Comparison of ENCODE assay signal across 18 cellular contexts in the genomic region with DNA sequence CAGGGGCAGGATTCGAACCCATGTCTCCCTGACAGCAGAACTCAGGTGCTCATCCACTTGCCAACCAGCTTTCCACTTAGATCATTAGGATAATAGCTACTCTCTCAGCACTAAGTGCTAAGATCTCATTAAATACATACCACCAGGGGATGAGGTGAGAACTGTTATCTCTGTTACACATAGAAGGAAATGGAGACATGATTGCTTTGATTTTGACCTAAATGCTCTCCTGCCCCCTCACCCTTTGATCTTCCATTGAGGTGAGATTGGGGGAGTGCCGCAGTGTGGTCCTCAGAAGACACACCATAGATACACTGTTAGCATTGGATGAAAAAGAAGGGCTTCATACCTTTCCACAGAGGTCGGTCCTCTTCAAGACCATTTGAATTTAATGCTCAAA. TPM values are rescaled to one million over a fixed set of nuclear protein-coding genes. Genes with fewer than 3 reads are reported as not detected.
DNase-seq lines count a peak whose midpoint lies in the region; ATAC-seq and TF ChIP-seq lines count a peak whose summit lies in the region.
"Had no signal": no experiment of that assay in that cellular context is flagged by ENCODE, and none has a peak within 500 bp of the region (broad histone marks: within the 10 kb centered on the region; RNA-seq: fewer than 3 reads in every experiment).

No MANE protein-coding gene starts in this region.

- no peak for TF ChIP-seq POLR2A in uterus (IDR thresholded peaks at IDR 0.05)

- TF ChIP-seq CTCF in CD14-positive monocyte (IDR thresholded peaks at IDR 0.05), result no peak
- no peak for TF ChIP-seq CTCF in brain (conservative IDR thresholded peaks at IDR 0.05)
- TF ChIP-seq CTCF in uterus (IDR thresholded peaks at IDR 0.05), result no peak

- CTCF ChIA-PET in CD8-positive, alpha-beta memory T cell (lab: Charles Lee), result interaction anchor here (1.1 to 2.0 kb wide), 2 partner anchors 10 to 124 kb away, joined by 3 to 7 read pairs; no protein-coding TSS in a partner anchor

- H3K9me3 Mint-ChIP-seq in CD14-positive monocyte (no peaks in the 10 kb centered on the region), brain (no peaks in the 10 kb centered on the region)
- no peaks in the 10 kb centered on the region for H3K9me3 Mint-ChIP-seq in CD8-positive, alpha-beta memory T cell
- no peaks in the 10 kb centered on the region for H3K9me3 Mint-ChIP-seq in naive thymus-derived CD8-positive, alpha-beta T cell
- H3K9me3 Mint-ChIP-seq in stimulated activated naive B cell treated with anti-CD40 and anti-IgM and Interleukin-4, amounts not matched to agents 10 μg/mL and 1 μg/mL and 100 μg/mL, for 72 hours, result no peaks in the 10 kb centered on the region
- H3K9me3 Mint-ChIP-seq: activated CD4-positive, alpha-beta memory T cell treated with anti-CD3 and anti-CD28 coated beads, Interleukin-2, amount 10 ng/mL, durations not matched to agents 7 days and 5 days; H9 had no signal

- H3K36me3 Mint-ChIP-seq in CD14-positive monocyte (peaks cover 23 to 31% of the 10 kb centered on the region in 2 donors), brain (peaks cover 5% of the 10 kb centered on the region)
- peaks cover 0 to 34% (median 0%) of the 10 kb centered on the region in 3 donors for H3K36me3 Mint-ChIP-seq in CD8-positive, alpha-beta memory T cell
- peaks cover 0 to 8% (median 0%) of the 10 kb centered on the region in 3 donors for H3K36me3 Mint-ChIP-seq in naive thymus-derived CD8-positive, alpha-beta T cell
- H3K36me3 Mint-ChIP-seq in stimulated activated naive B cell treated with anti-CD40 and anti-IgM and Interleukin-4, amounts not matched to agents 10 μg/mL and 1 μg/mL and 100 μg/mL, for 72 hours, result peaks cover 8 to 19% of the 10 kb centered on the region in 2 donors

- POLR2A ChIA-PET in CD8-positive, alpha-beta memory T cell (lab: Charles Lee), result no interaction called here
- POLR2A ChIA-PET in naive thymus-derived CD8-positive, alpha-beta T cell (lab: Charles Lee), result no interaction called here

- no peak overlapping the region for H3K27ac ChIP-seq in CD8-positive, alpha-beta memory T cell (ENCODE audit: low read depth, low read length)
- H3K27ac ChIP-seq in uterus, result no peak overlapping the region

- no peaks in the 10 kb centered on the region for H3K27me3 ChIP-seq in CD8-positive, alpha-beta memory T cell (ENCODE audit: insufficient read depth, low read length, poor library complexity, severe bottlenecking)
- H3K27me3 ChIP-seq in uterus, result no peaks in the 10 kb centered on the region
- H3K27me3 ChIP-seq: ascending aorta, gastrocnemius medialis, spleen had no signal

- H3K4me1 Mint-ChIP-seq in CD14-positive monocyte (peaks cover 47% of the 10 kb centered on the region), brain (peaks cover 78% of the 10 kb centered on the region)
- peaks cover 65 to 72% (median 71%) of the 10 kb centered on the region in 3 donors for H3K4me1 Mint-ChIP-seq in CD8-positive, alpha-beta memory T cell
- H3K4me1 Mint-ChIP-seq in naive thymus-derived CD8-positive, alpha-beta T cell, result peaks cover 23 to 51% (median 36%) of the 10 kb centered on the region in 4 donors
- H3K4me1 Mint-ChIP-seq in stimulated activated naive B cell treated with anti-CD40 and anti-IgM and Interleukin-4, amounts not matched to agents 10 μg/mL and 1 μg/mL and 100 μg/mL, for 72 hours, result peaks cover 20 to 40% of the 10 kb centered on the region in 2 donors

- H3K27me3 Mint-ChIP-seq in CD14-positive monocyte (ENCODE audit: low read depth in 3 of 3) (peaks cover 0 to 4% (median 0%) of the 10 kb centered on the region in 3 donors), brain (no peaks in the 10 kb centered on the region)
- H3K27me3 Mint-ChIP-seq in CD8-positive, alpha-beta memory T cell, result peaks cover 0 to 3% of the 10 kb centered on the region in 2 donors
- H3K27me3 Mint-ChIP-seq in naive thymus-derived CD8-positive, alpha-beta T cell, result no peaks in the 10 kb centered on the region
- no peaks in the 10 kb centered on the region for H3K27me3 Mint-ChIP-seq in stimulated activated naive B cell treated with anti-CD40 and anti-IgM and Interleukin-4, amounts not matched to agents 10 μg/mL and 1 μg/mL and 100 μg/mL, for 72 hours
- H3K27me3 Mint-ChIP-seq: activated CD4-positive, alpha-beta memory T cell treated with anti-CD3 and anti-CD28 coated beads, Interleukin-2, amount 10 ng/mL, durations not matched to agents 7 days and 5 days had no signal

- ATAC-seq in naive thymus-derived CD8-positive, alpha-beta T cell, result peak; percentile 33 to 72
- ATAC-seq in stimulated activated naive B cell treated with anti-CD40 and anti-IgM and Interleukin-4, amounts not matched to agents 10 μg/mL and 1 μg/mL and 100 μg/mL, for 72 hours (replicated peaks), result no peak
- ATAC-seq in HG03460 (IDR thresholded peaks at IDR 0.05; ENCODE audit: unreplicated experiment), result no peak
- ATAC-seq: gastrocnemius medialis, left ventricle myocardium superior had no signal

- intact Hi-C loops in CD14-positive monocyte (cut with micrococcal nuclease), result loop anchor here in 1 of 2 donors (10.0 kb wide), 1 partner anchor 116 kb away; a partner anchor contains a TSS
- intact Hi-C loops in uterus (cut with DNase I; ENCODE audit: low total_unique reads), result no loop called here

- H3K9me3 ChIP-seq in CD8-positive, alpha-beta memory T cell (ENCODE audit: low read length), result no peaks in the 10 kb centered on the region
- no peaks in the 10 kb centered on the region for H3K9me3 ChIP-seq in uterus
- H3K9me3 ChIP-seq: ascending aorta, gastrocnemius medialis, spleen had no signal

- H3K36me3 ChIP-seq in CD8-positive, alpha-beta memory T cell (ENCODE audit: insufficient read depth, low read length), result no peaks in the 10 kb centered on the region
- no peaks in the 10 kb centered on the region for H3K36me3 ChIP-seq in uterus
- H3K36me3 ChIP-seq: ascending aorta, gastrocnemius medialis had no signal

- H3K4me3 Mint-ChIP-seq in CD14-positive monocyte (peak overlapping the region in 1 of 2 donors; percentile 69), brain (no peak overlapping the region)
- peak overlapping the region in 5 of 7 donors; percentile 24 to 73 (median 70) for H3K4me3 Mint-ChIP-seq in CD8-positive, alpha-beta memory T cell
- peak overlapping the region in 4 of 10 donors; percentile 10 to 45 (median 10) for H3K4me3 Mint-ChIP-seq in naive thymus-derived CD8-positive, alpha-beta T cell
- H3K4me3 Mint-ChIP-seq in stimulated activated naive B cell treated with anti-CD40 and anti-IgM and Interleukin-4, amounts not matched to agents 10 μg/mL and 1 μg/mL and 100 μg/mL, for 72 hours, result no peak overlapping the region
- H3K4me3 Mint-ChIP-seq: activated CD4-positive, alpha-beta memory T cell treated with anti-CD3 and anti-CD28 coated beads, Interleukin-2, amount 10 ng/mL, durations not matched to agents 7 days and 5 days; H9 had no signal

- no peak for DNase-seq in CD14-positive monocyte (ENCODE audit: low spot score)
- DNase-seq in CD8-positive, alpha-beta memory T cell, result peak in 2 of 5 donors; percentile 4 to 53
- peak in 1 of 10 donors; percentile 15 for DNase-seq in naive thymus-derived CD8-positive, alpha-beta T cell
- DNase-seq in uterus, result no peak
- DNase-seq in stimulated activated naive B cell treated with anti-CD40 and anti-IgM and Interleukin-4, amounts not matched to agents 10 μg/mL and 1 μg/mL and 100 μg/mL, for 72 hours, result no peak
- DNase-seq in NCI-H187 (lab: John Stamatoyannopoulos, UW), result no peak
- DNase-seq: activated CD4-positive, alpha-beta memory T cell treated with anti-CD3 and anti-CD28 coated beads, Interleukin-2, amount 10 ng/mL, durations not matched to agents 7 days and 5 days; cortex of kidney; DND-41; gastrocnemius medialis; H9; left ventricle myocardium superior; NCI-H1436 treated with DMSO at 0.1 percent for 48 hours; spleen; trophoblast cell had no signal

- peaks cover 38% of the 10 kb centered on the region for H3K4me1 ChIP-seq in CD8-positive, alpha-beta memory T cell (ENCODE audit: insufficient read depth, low read length)
- peaks cover 15 to 31% of the 10 kb centered on the region in 2 donors for H3K4me1 ChIP-seq in uterus

- H3K27ac Mint-ChIP-seq in CD14-positive monocyte (peak overlapping the region in 6 of 7 donors; percentile 74 to 95 (median 90)), brain (peak overlapping the region in 4 of 5 experiments; percentile 30 to 96 (median 65))
- H3K27ac Mint-ChIP-seq in CD8-positive, alpha-beta memory T cell, result peak overlapping the region; percentile 35 to 90 (median 86)
- H3K27ac Mint-ChIP-seq in naive thymus-derived CD8-positive, alpha-beta T cell, result peak overlapping the region in 4 of 10 donors; percentile 38 to 71 (median 44)
- no peak overlapping the region for H3K27ac Mint-ChIP-seq in stimulated activated naive B cell treated with anti-CD40 and anti-IgM and Interleukin-4, amounts not matched to agents 10 μg/mL and 1 μg/mL and 100 μg/mL, for 72 hours
- H3K27ac Mint-ChIP-seq: activated CD4-positive, alpha-beta memory T cell treated with anti-CD3 and anti-CD28 coated beads, Interleukin-2, amount 10 ng/mL, durations not matched to agents 7 days and 5 days had no signal

- no peak overlapping the region for H3K4me3 ChIP-seq in CD8-positive, alpha-beta memory T cell (ENCODE audit: low read length)
- H3K4me3 ChIP-seq in uterus, result no peak overlapping the region
- H3K4me3 ChIP-seq: ascending aorta, gastrocnemius medialis, spleen had no signal

RNA-seq across cellular contexts. Expression of a gene that starts 38.9 kb away (rescaled TPM):
- polyA plus RNA-seq in CD14-positive monocyte (not detected), brain (ENCODE audit: insufficient read depth, low read depth, low replicate concordance) (6.0 TPM)
- under 1 TPM; 0.24 to 0.37 TPM for total RNA-seq in CD8-positive, alpha-beta memory T cell
- polyA plus RNA-seq in CD8-positive, alpha-beta memory T cell, result not detected
- 1 to 10 TPM in 1 of 2 experiments, under 1 TPM in 1; 0.62 to 1.1 TPM for total RNA-seq in naive thymus-derived CD8-positive, alpha-beta T cell
- under 1 TPM; 0.16 to 0.60 (median 0.22) TPM for polyA plus RNA-seq in naive thymus-derived CD8-positive, alpha-beta T cell
- total RNA-seq in uterus, result not detected
- total RNA-seq: ascending aorta had no signal

Comparison
In these comparisons a context has a peak if more than half of its experiments do, and no peak if none do; other contexts are left out.
1. H3K4me3 Mint-ChIP-seq: peak in CD8-positive, alpha-beta memory T cell (5 of 7); none in brain (0 of 5) and stimulated activated naive B cell treated with anti-CD40 and anti-IgM and Interleukin-4, amounts not matched to agents 10 μg/mL and 1 μg/mL and 100 μg/mL, for 72 hours (0 of 2).
2. ATAC-seq: peak in naive thymus-derived CD8-positive, alpha-beta T cell (2 of 2); none in stimulated activated naive B cell treated with anti-CD40 and anti-IgM and Interleukin-4, amounts not matched to agents 10 μg/mL and 1 μg/mL and 100 μg/mL, for 72 hours (0 of 2) and HG03460 (single experiment).